Comparison of ENCODE assay signal across 10 cellular contexts in the genomic region with DNA sequence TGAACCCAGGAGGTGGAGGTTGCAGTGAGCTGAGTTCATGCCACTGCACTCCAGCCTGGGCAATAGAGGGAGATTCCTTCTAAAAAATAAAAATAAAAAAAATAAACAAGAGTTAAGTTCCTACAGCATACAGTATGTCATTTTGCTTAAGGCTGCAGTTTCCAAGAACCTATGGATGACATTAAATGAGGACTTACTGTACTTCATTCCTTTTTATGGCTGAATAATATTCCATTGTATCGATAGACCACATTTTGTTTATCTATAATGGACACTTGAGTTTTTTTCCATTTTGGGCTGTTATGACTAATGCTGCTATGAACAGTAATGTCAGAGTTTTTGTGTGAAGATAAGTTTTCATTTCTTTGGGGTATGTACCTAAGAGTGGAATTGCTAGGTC. TPM values are rescaled to one million over a fixed set of nuclear protein-coding genes. Genes with fewer than 3 reads are reported as not detected.
"Had no signal": no experiment of that assay in that cellular context is flagged by ENCODE, and none has a peak within 500 bp of the region (broad histone marks: within the 10 kb centered on the region; RNA-seq: fewer than 3 reads in every experiment).

No MANE protein-coding gene starts in this region.

- FAIRE-seq: H1, H54, HepG2 had no signal

- ATAC-seq: GM23338, HepG2 had no signal

- H3K4me1 Mint-ChIP-seq: IgD-negative memory B cell had no signal

- H3K27ac Mint-ChIP-seq: GM23338, H9, HFFc6, IgD-negative memory B cell had no signal

- H2AFZ ChIP-seq: GM23338 had no signal

- H3K27ac ChIP-seq: HL-60 had no signal

- DNase-seq: H9, HFFc6, KG1 had no signal

- H3K4me2 ChIP-seq: GM23338 had no signal

- H3K4me3 Mint-ChIP-seq: GM23338, H9, HFFc6, IgD-negative memory B cell had no signal

- H3K4me3 ChIP-seq: GM23338 had no signal

RNA-seq across cellular contexts. Expression of a gene that starts 17.4 kb away (rescaled TPM):
- total RNA-seq: HepG2, HFFc6, HT1080 had no signal
- polyA plus RNA-seq: HepG2, IgD-negative memory B cell had no signal

RNA-seq across cellular contexts. Expression of a gene that starts 31.4 kb away (rescaled TPM):
- total RNA-seq: H9, HepG2, HT1080 had no signal
- polyA plus RNA-seq: HepG2, IgD-negative memory B cell had no signal
